ENCODE assay signal across 8 cellular contexts in genomic region chr2:118012778-118013177, GRCh38. TPM values are rescaled to one million over a fixed set of nuclear protein-coding genes. Genes with fewer than 3 reads are reported as not detected.
DNase-seq lines count a peak whose midpoint lies in the region; ATAC-seq and TF ChIP-seq lines count a peak whose summit lies in the region.

No MANE protein-coding gene starts in this region.

- no peaks in the 10 kb centered on the region for H3K27me3 Mint-ChIP-seq in activated CD4-positive, alpha-beta T cell treated with anti-CD3 and anti-CD28 coated beads, Interleukin-2, amount 10 ng/mL, durations not matched to agents 7 days and 5 days

- H3K9me3 Mint-ChIP-seq in activated CD4-positive, alpha-beta T cell treated with anti-CD3 and anti-CD28 coated beads, Interleukin-2, amount 10 ng/mL, durations not matched to agents 7 days and 5 days = no peaks in the 10 kb centered on the region

- ATAC-seq in HCT116 = no peak
- ATAC-seq in HG03280 (IDR thresholded peaks at IDR 0.05; ENCODE audit: unreplicated experiment) = no peak
- no peak for ATAC-seq in HG03039 (IDR thresholded peaks at IDR 0.05; ENCODE audit: unreplicated experiment)
- no peak for ATAC-seq in GM18505 (IDR thresholded peaks at IDR 0.05; ENCODE audit: unreplicated experiment)

- 33% methylated on average over 6 of the region's 6 CpGs for WGBS in hepatocyte (ENCODE audit: low lambda C conversion rate, missing lambda C conversion rate)
- 34% methylated on average over 6 of the region's 6 CpGs for WGBS in smooth muscle cell (ENCODE audit: low lambda C conversion rate)

- H3K4me2 ChIP-seq in HCT116 (ENCODE audit: low read length) (peak overlapping the region; percentile 96), hepatocyte (peak overlapping the region; percentile 91), smooth muscle cell (peak overlapping the region; percentile 99)

- DNase-seq in HCT116 (ENCODE audit: low read depth, low spot score) (no peak), hepatocyte (ENCODE audit: low spot score) (no peak), smooth muscle cell (lab: John Stamatoyannopoulos, UW; ENCODE audit: unreplicated experiment) (no peak), GF-D8 (lab: John Stamatoyannopoulos, UW) (no peak)
- no peak for DNase-seq in activated CD4-positive, alpha-beta T cell treated with anti-CD3 and anti-CD28 coated beads, Interleukin-2, amount 10 ng/mL, durations not matched to agents 7 days and 5 days

- TF ChIP-seq CTCF in HCT116 (IDR thresholded peaks at IDR 0.05 in 2 of 3, conservative IDR thresholded peaks at IDR 0.05 in 1 of 3; ENCODE audit: borderline replicate concordance in 1 of 3, insufficient read depth in 1 of 3, low read depth in 2 of 3, low read length in 2 of 3) (no peak), hepatocyte (IDR thresholded peaks at IDR 0.05; ENCODE audit: poor library complexity) (no peak), smooth muscle cell (IDR thresholded peaks at IDR 0.05; ENCODE audit: borderline replicate concordance, insufficient read depth, poor library complexity, severe bottlenecking) (no peak)

- H3K36me3 ChIP-seq in HCT116 (ENCODE audit: control insufficient read depth in 1 of 2, insufficient read depth in 2 of 2, low read length in 2 of 2) (peaks cover 0 to 6% of the 10 kb centered on the region in 2 experiments; a peak in 1 of 4 replicates), hepatocyte (replicated peaks; ENCODE audit: insufficient read depth, low read depth) (no peaks in the 10 kb centered on the region), smooth muscle cell (ENCODE audit: low read depth) (peaks cover 7% of the 10 kb centered on the region)

- H4K20me1 ChIP-seq in HCT116 (ENCODE audit: insufficient read depth) = no peaks in the 10 kb centered on the region
- H4K20me1 ChIP-seq in hepatocyte (ENCODE audit: insufficient read depth, poor library complexity, severe bottlenecking) = peaks cover 36% of the 10 kb centered on the region
- H4K20me1 ChIP-seq in smooth muscle cell (ENCODE audit: low read depth) = peaks cover 47% of the 10 kb centered on the region

- TF ChIP-seq RAD21 in HCT116 (IDR thresholded peaks at IDR 0.05; ENCODE audit: low read depth) = no peak

- intact Hi-C loops in HCT116 (cut with micrococcal nuclease) = no loop called here

- H3K9me3 ChIP-seq in HCT116 (ENCODE audit: control insufficient read depth in 1 of 2, insufficient read depth in 1 of 2, low read depth in 1 of 2, low read length in 2 of 2) (no peaks in the 10 kb centered on the region), hepatocyte (ENCODE audit: low read depth) (no peaks in the 10 kb centered on the region), smooth muscle cell (replicated peaks; ENCODE audit: low read depth) (no peaks in the 10 kb centered on the region)

- POLR2A ChIA-PET in HCT116 (lab: Charles Lee) = no interaction called here
- POLR2A ChIA-PET in activated CD4-positive, alpha-beta T cell treated with anti-CD3 and anti-CD28 coated beads, Interleukin-2, amount 10 ng/mL, durations not matched to agents 7 days and 5 days (lab: Charles Lee) = no interaction called here

- H3K4me3 ChIP-seq in HCT116 (replicated peaks in 1 of 2; ENCODE audit: low read depth in 1 of 2, low read length in 2 of 2) (peak overlapping the region; percentile 85 to 90), hepatocyte (peak overlapping the region; percentile 98), smooth muscle cell (peak overlapping the region; percentile 97)

- peak overlapping the region; percentile 81 for H3K9ac ChIP-seq in HCT116 (ENCODE audit: low read length)
- H3K9ac ChIP-seq in smooth muscle cell (ENCODE audit: low read depth) = no peak overlapping the region

- peaks cover 6% of the 10 kb centered on the region for H3F3A ChIP-seq in smooth muscle cell (ENCODE audit: low read depth)

- peaks cover 51% of the 10 kb centered on the region for H3K4me1 Mint-ChIP-seq in activated CD4-positive, alpha-beta T cell treated with anti-CD3 and anti-CD28 coated beads, Interleukin-2, amount 10 ng/mL, durations not matched to agents 7 days and 5 days

- BruUV-seq in HCT116 (replicated peaks; lab: Mats Ljungman, UMichigan) = no TSS peak

- TF ChIP-seq POLR2A in HCT116 (IDR thresholded peaks at IDR 0.05; ENCODE audit: borderline replicate concordance, extremely low read depth, insufficient read depth, insufficient read length) (no peak), GM18505 (IDR thresholded peaks at IDR 0.05; ENCODE audit: borderline replicate concordance, extremely low read depth, insufficient read depth, insufficient read length) (no peak)

- no peaks in the 10 kb centered on the region for H3K9me2 ChIP-seq in HCT116 (ENCODE audit: insufficient read depth)
- no peaks in the 10 kb centered on the region for H3K9me2 ChIP-seq in hepatocyte (replicated peaks; ENCODE audit: insufficient read depth)

- no peaks in the 10 kb centered on the region for H3K27me3 ChIP-seq in HCT116 (ENCODE audit: insufficient read depth, low read length)
- H3K27me3 ChIP-seq in hepatocyte = no peaks in the 10 kb centered on the region
- no peaks in the 10 kb centered on the region for H3K27me3 ChIP-seq in smooth muscle cell (ENCODE audit: low read depth)

- H3K36me3 Mint-ChIP-seq in activated CD4-positive, alpha-beta T cell treated with anti-CD3 and anti-CD28 coated beads, Interleukin-2, amount 10 ng/mL, durations not matched to agents 7 days and 5 days (ENCODE audit: low read depth) = peaks cover 14% of the 10 kb centered on the region

- H3K4me1 ChIP-seq in HCT116 (ENCODE audit: control insufficient read depth in 1 of 2, insufficient read depth in 2 of 2, low read length in 2 of 2) (peaks cover 10 to 17% of the 10 kb centered on the region in 2 experiments; a peak in 3 of 4 replicates), hepatocyte (ENCODE audit: insufficient read depth) (peaks cover 3% of the 10 kb centered on the region), smooth muscle cell (ENCODE audit: low read depth) (peaks cover 12% of the 10 kb centered on the region)

- RAD21 ChIA-PET in HCT116 (lab: Charles Lee; ENCODE audit: low non-redundant PET in 1 of 2, low total read pairs in 2 of 2, uncharacterized antibody in 2 of 2, unreplicated experiment in 2 of 2) = no interaction called here

- CTCF ChIA-PET in HCT116 (lab: Charles Lee) = interaction anchor here (1.3 kb wide), 1 partner anchor 10 kb away, joined by 8 read pairs; no protein-coding TSS in a partner anchor
- CTCF ChIA-PET in activated CD4-positive, alpha-beta T cell treated with anti-CD3 and anti-CD28 coated beads, Interleukin-2, amount 10 ng/mL, durations not matched to agents 7 days and 5 days (lab: Charles Lee) = interaction anchor here (1.8 kb wide), 1 partner anchor 10 kb away, joined by 16 read pairs; no protein-coding TSS in a partner anchor

- H3K27ac ChIP-seq in HCT116 (ENCODE audit: low read depth, low read length) (peak overlapping the region; percentile 76), hepatocyte (peak overlapping the region; percentile 96), smooth muscle cell (ENCODE audit: low read depth) (no peak overlapping the region)

- peak overlapping the region; percentile 90 for H3K27ac Mint-ChIP-seq in activated CD4-positive, alpha-beta T cell treated with anti-CD3 and anti-CD28 coated beads, Interleukin-2, amount 10 ng/mL, durations not matched to agents 7 days and 5 days

- H2AFZ ChIP-seq in HCT116 (ENCODE audit: low read depth, low read length, poor library complexity, severe bottlenecking) (no peak overlapping the region), hepatocyte (peak overlapping the region; percentile 99), smooth muscle cell (ENCODE audit: low read depth) (peak overlapping the region; percentile 99)

- H3K4me3 Mint-ChIP-seq in activated CD4-positive, alpha-beta T cell treated with anti-CD3 and anti-CD28 coated beads, Interleukin-2, amount 10 ng/mL, durations not matched to agents 7 days and 5 days = peak overlapping the region; percentile 91

- H3K79me2 ChIP-seq in HCT116 (ENCODE audit: insufficient read depth, low read length) = peaks cover 55% of the 10 kb centered on the region
- peaks cover 54% of the 10 kb centered on the region for H3K79me2 ChIP-seq in hepatocyte
- H3K79me2 ChIP-seq in smooth muscle cell (ENCODE audit: low read depth) = peaks cover 49% of the 10 kb centered on the region

TF ChIP-seq in HCT116, 20 proteins besides CTCF, POLR2A, EP300 and RAD21:
- TF ChIP-seq EZH2phosphoT487 (IDR thresholded peaks at IDR 0.05; ENCODE audit: borderline replicate concordance) = no peak
TF ChIP-seq in HCT116: peak in this region for 0.

RNA-seq across cellular contexts. Expression of gene CCDC93, which starts 1.1 kb away (rescaled TPM):
- total RNA-seq in HCT116 (2021; ENCODE audit: unreplicated experiment) (18.7 TPM), hepatocyte (23.0 and 37.4 TPM in 2 replicates), smooth muscle cell (13.2 and 17.2 TPM in 2 replicates)
- 7.6 and 9.6 TPM in 2 replicates for polyA plus RNA-seq in HCT116 (2012)
- 10 to 100 TPM; 35.5 to 39.1 TPM for total RNA-seq in activated CD4-positive, alpha-beta T cell treated with anti-CD3 and anti-CD28 coated beads, Interleukin-2, amount 10 ng/mL, durations not matched to agents 7 days and 5 days
- polyA plus RNA-seq in hepatocyte (13.2 and 16.8 TPM in 2 replicates), smooth muscle cell (9.5 and 15.7 TPM in 2 replicates)
